2 cellular contexts compared by ENCODE assay signal in genomic region chr2:241271641-241272297, GRCh38.
TF ChIP-seq lines count a peak whose summit lies in the region.

No MANE protein-coding gene starts in this region.

TF ChIP-seq in HCT116, 20 proteins besides CTCF, POLR2A, EP300 and RAD21 (continued from another document):
- no peak for TF ChIP-seq CBX3 (IDR thresholded peaks at IDR 0.05; ENCODE audit: low read depth)
- TF ChIP-seq EZH2 (IDR thresholded peaks at IDR 0.05): no peak
- TF ChIP-seq TCF7L2 (IDR thresholded peaks at IDR 0.05; ENCODE audit: borderline replicate concordance, extremely low read depth, insufficient read depth, insufficient read length): peak; percentile 95
- peak; percentile 79 for TF ChIP-seq MAX (IDR thresholded peaks at IDR 0.05)
- TF ChIP-seq FOSL1 (IDR thresholded peaks at IDR 0.05; ENCODE audit: low read depth): no peak
- TF ChIP-seq, protein P1, sequence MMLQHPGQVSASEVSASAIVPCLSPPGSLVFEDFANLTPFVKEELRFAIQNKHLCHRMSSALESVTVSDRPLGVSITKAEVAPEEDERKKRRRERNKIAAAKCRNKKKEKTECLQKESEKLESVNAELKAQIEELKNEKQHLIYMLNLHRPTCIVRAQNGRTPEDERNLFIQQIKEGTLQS (IDR thresholded peaks at IDR 0.05): no peak
- TF ChIP-seq ZFX (IDR thresholded peaks at IDR 0.05): no peak
- no peak for TF ChIP-seq EZH2phosphoT487 (IDR thresholded peaks at IDR 0.05; ENCODE audit: borderline replicate concordance)
- no peak for TF ChIP-seq EGR1 (IDR thresholded peaks at IDR 0.05; ENCODE audit: low read depth)
- peak; percentile 43; the same call in 1 of the 2 replicates for TF ChIP-seq SIN3A (IDR thresholded peaks at IDR 0.05; ENCODE audit: low read depth)
- TF ChIP-seq ZBTB33 (IDR thresholded peaks at IDR 0.05; ENCODE audit: extremely low read depth, insufficient replicate concordance, low read length): no peak
- no peak for TF ChIP-seq REST (IDR thresholded peaks at IDR 0.05; ENCODE audit: low read depth)
- no peak for TF ChIP-seq CEBPB (IDR thresholded peaks at IDR 0.05; ENCODE audit: low read depth)
- peak; percentile 33; the same call in 1 of the 2 replicates for TF ChIP-seq POLR2AphosphoS5 (IDR thresholded peaks at IDR 0.05; ENCODE audit: low read depth, low read length)
- no peak for TF ChIP-seq SRF (IDR thresholded peaks at IDR 0.05; ENCODE audit: low read depth)

TF ChIP-seq in endothelial cell of umbilical vein, 7 proteins besides CTCF, POLR2A, EP300 and RAD21 (continued from another document):
- peak; percentile 82 for TF ChIP-seq MAX (IDR thresholded peaks at IDR 0.05; ENCODE audit: insufficient read depth, insufficient read length)
- peak; percentile 4 for TF ChIP-seq MYC (IDR thresholded peaks at IDR 0.05; ENCODE audit: low read depth, low read length)
- TF ChIP-seq EZH2 (IDR thresholded peaks at IDR 0.05; ENCODE audit: borderline replicate concordance, low read depth, low read length, severe bottlenecking): no peak
TF ChIP-seq in endothelial cell of umbilical vein: peak in this region for 3.
